Comparison of ENCODE assay signal across 1 cellular context in the genomic region with DNA sequence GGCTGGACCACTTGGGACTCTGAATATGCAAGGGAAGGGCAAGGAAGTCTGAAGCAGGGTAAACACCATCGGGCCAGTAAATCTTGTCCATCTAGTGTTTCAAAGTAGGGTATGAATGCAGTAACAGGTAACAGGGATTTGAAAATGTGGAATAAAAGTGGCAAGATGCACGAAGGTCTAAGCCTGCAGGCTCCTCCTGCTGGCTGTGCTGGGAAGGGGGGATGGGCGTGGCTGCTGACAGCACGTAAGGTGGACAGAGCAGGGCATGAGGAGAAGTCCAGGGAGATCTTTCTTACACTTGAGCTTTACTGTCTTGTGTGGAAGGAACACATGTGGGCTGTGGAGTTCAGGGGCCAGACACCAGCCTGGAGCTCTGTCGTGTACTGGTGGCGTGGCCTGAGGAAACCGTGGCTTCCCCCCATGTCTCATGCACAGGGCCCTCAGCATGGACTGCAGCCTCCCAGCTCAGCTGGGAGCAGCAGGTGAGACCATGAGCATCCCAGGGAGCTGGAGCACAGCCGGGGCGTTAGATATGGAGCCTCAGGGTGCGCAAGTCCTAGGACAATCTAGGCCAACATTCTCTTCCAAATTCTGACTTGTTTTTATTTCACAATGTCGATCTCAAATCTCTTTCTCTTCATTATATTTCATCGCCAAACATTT.
A peak's percentile ranks its signal among the peaks of the same experiment; 100 is the strongest.
TF ChIP-seq lines count a peak whose summit lies in the region.

No MANE protein-coding gene starts in this region.

TF ChIP-seq in K562, 482 proteins besides CTCF, POLR2A, EP300 and RAD21 (continued from another document and continues in another):
- TF ChIP-seq, protein P1, sequence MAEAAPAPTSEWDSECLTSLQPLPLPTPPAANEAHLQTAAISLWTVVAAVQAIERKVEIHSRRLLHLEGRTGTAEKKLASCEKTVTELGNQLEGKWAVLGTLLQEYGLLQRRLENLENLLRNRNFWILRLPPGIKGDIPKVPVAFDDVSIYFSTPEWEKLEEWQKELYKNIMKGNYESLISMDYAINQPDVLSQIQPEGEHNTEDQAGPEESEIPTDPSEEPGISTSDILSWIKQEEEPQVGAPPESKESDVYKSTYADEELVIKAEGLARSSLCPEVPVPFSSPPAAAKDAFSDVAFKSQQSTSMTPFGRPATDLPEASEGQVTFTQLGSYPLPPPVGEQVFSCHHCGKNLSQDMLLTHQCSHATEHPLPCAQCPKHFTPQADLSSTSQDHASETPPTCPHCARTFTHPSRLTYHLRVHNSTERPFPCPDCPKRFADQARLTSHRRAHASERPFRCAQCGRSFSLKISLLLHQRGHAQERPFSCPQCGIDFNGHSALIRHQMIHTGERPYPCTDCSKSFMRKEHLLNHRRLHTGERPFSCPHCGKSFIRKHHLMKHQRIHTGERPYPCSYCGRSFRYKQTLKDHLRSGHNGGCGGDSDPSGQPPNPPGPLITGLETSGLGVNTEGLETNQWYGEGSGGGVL (CRISPR knock-in tag; IDR thresholded peaks at IDR 0.05), result no peak
- TF ChIP-seq LARP7 (IDR thresholded peaks at IDR 0.05), result no peak
- TF ChIP-seq ESRRA (IDR thresholded peaks at IDR 0.05; ENCODE audit: borderline replicate concordance, low read depth), result 0 out of 2 replicates have a peak, but pooled peaks have one; percentile 28
- TF ChIP-seq, protein P2, sequence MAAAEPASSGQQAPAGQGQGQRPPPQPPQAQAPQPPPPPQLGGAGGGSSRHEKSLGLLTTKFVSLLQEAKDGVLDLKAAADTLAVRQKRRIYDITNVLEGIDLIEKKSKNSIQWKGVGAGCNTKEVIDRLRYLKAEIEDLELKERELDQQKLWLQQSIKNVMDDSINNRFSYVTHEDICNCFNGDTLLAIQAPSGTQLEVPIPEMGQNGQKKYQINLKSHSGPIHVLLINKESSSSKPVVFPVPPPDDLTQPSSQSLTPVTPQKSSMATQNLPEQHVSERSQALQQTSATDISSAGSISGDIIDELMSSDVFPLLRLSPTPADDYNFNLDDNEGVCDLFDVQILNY (CRISPR knock-in tag; IDR thresholded peaks at IDR 0.05), result 0 out of 2 replicates have a peak, but pooled peaks have one; percentile 40
- no peak for TF ChIP-seq GTF2A2 (tag; IDR thresholded peaks at IDR 0.05)
- no peak for TF ChIP-seq TSHZ1 (CRISPR knock-in tag; IDR thresholded peaks at IDR 0.05)
- TF ChIP-seq, protein P3, sequence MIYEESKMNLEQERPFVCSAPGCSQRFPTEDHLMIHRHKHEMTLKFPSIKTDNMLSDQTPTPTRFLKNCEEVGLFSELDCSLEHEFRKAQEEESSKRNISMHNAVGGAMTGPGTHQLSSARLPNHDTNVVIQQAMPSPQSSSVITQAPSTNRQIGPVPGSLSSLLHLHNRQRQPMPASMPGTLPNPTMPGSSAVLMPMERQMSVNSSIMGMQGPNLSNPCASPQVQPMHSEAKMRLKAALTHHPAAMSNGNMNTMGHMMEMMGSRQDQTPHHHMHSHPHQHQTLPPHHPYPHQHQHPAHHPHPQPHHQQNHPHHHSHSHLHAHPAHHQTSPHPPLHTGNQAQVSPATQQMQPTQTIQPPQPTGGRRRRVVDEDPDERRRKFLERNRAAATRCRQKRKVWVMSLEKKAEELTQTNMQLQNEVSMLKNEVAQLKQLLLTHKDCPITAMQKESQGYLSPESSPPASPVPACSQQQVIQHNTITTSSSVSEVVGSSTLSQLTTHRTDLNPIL (CRISPR knock-in tag; IDR thresholded peaks at IDR 0.05), result no peak
- TF ChIP-seq U2AF1 (optimal IDR thresholded peaks at IDR 0.05; ENCODE audit: low read depth, low read length), result no peak
- peak; percentile 34; the same call in 1 of the 2 replicates for TF ChIP-seq SMC3 (conservative IDR thresholded peaks at IDR 0.05; ENCODE audit: insufficient read depth, low read depth, low read length)
- TF ChIP-seq CTBP1 (IDR thresholded peaks at IDR 0.05; ENCODE audit: borderline replicate concordance), result peak; percentile 64; the same call in 1 of the 2 replicates
- no peak for TF ChIP-seq MTF1 (CRISPR knock-in tag; IDR thresholded peaks at IDR 0.05; ENCODE audit: borderline replicate concordance)
- TF ChIP-seq RBM34 (IDR thresholded peaks at IDR 0.05; ENCODE audit: borderline replicate concordance, insufficient read depth, low read length), result no peak
- TF ChIP-seq, protein P4, sequence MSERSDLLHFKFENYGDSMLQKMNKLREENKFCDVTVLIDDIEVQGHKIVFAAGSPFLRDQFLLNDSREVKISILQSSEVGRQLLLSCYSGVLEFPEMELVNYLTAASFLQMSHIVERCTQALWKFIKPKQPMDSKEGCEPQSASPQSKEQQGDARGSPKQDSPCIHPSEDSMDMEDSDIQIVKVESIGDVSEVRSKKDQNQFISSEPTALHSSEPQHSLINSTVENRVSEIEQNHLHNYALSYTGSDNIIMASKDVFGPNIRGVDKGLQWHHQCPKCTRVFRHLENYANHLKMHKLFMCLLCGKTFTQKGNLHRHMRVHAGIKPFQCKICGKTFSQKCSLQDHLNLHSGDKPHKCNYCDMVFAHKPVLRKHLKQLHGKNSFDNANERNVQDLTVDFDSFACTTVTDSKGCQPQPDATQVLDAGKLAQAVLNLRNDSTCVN (CRISPR knock-in tag; IDR thresholded peaks at IDR 0.05), result no peak
- TF ChIP-seq U2AF2 (optimal IDR thresholded peaks at IDR 0.05; ENCODE audit: low read depth, low read length), result no peak
- no peak for TF ChIP-seq ZNF184 (CRISPR knock-in tag; IDR thresholded peaks at IDR 0.05)
- no peak for TF ChIP-seq HNRNPUL1 (IDR thresholded peaks at IDR 0.05; ENCODE audit: low read length)
- TF ChIP-seq, protein P5, sequence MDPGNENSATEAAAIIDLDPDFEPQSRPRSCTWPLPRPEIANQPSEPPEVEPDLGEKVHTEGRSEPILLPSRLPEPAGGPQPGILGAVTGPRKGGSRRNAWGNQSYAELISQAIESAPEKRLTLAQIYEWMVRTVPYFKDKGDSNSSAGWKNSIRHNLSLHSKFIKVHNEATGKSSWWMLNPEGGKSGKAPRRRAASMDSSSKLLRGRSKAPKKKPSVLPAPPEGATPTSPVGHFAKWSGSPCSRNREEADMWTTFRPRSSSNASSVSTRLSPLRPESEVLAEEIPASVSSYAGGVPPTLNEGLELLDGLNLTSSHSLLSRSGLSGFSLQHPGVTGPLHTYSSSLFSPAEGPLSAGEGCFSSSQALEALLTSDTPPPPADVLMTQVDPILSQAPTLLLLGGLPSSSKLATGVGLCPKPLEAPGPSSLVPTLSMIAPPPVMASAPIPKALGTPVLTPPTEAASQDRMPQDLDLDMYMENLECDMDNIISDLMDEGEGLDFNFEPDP (CRISPR knock-in tag; IDR thresholded peaks at IDR 0.05), result no peak
- peak; percentile 61 for TF ChIP-seq CTCFL (IDR thresholded peaks at IDR 0.05; ENCODE audit: borderline replicate concordance, insufficient read depth, low read depth, low read length, poor library complexity, severe bottlenecking)
- no peak for TF ChIP-seq FOXK1 (CRISPR knock-in tag; IDR thresholded peaks at IDR 0.05; ENCODE audit: borderline replicate concordance)
- peak in 1 of 2 experiments; percentile 58; a peak in 1 of 4 replicates for TF ChIP-seq KDM1A (IDR thresholded peaks at IDR 0.05)
- TF ChIP-seq MEIS2 (IDR thresholded peaks at IDR 0.05; ENCODE audit: partially characterized antibody), result peak; percentile 59
- no peak for TF ChIP-seq MEF2A (IDR thresholded peaks at IDR 0.05; ENCODE audit: control insufficient read depth, low read depth, low read length)
- no peak for TF ChIP-seq JUND (IDR thresholded peaks at IDR 0.05; ENCODE audit: borderline replicate concordance, low read depth, low read length)
- TF ChIP-seq JUND (tag; IDR thresholded peaks at IDR 0.05; ENCODE audit: borderline replicate concordance, low read depth, low read length), result no peak; the same call in 2 of the 3 replicates
- no peak for TF ChIP-seq FOXK2 (conservative IDR thresholded peaks at IDR 0.05 in 1 of 2, IDR thresholded peaks at IDR 0.05 in 1 of 2; ENCODE audit: low read depth in 2 of 2)
- no peak for TF ChIP-seq TSC22D4 (tag; IDR thresholded peaks at IDR 0.05)
- TF ChIP-seq, protein P6, sequence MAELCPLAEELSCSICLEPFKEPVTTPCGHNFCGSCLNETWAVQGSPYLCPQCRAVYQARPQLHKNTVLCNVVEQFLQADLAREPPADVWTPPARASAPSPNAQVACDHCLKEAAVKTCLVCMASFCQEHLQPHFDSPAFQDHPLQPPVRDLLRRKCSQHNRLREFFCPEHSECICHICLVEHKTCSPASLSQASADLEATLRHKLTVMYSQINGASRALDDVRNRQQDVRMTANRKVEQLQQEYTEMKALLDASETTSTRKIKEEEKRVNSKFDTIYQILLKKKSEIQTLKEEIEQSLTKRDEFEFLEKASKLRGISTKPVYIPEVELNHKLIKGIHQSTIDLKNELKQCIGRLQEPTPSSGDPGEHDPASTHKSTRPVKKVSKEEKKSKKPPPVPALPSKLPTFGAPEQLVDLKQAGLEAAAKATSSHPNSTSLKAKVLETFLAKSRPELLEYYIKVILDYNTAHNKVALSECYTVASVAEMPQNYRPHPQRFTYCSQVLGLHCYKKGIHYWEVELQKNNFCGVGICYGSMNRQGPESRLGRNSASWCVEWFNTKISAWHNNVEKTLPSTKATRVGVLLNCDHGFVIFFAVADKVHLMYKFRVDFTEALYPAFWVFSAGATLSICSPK (IDR thresholded peaks at IDR 0.05; ENCODE audit: borderline replicate concordance), result no peak
- TF ChIP-seq CHCHD3 (CRISPR knock-in tag; IDR thresholded peaks at IDR 0.05), result no peak
- TF ChIP-seq TARDBP (IDR thresholded peaks at IDR 0.05), result no peak
- TF ChIP-seq CEBPB (tag; IDR thresholded peaks at IDR 0.05), result 0 out of 2 replicates have a peak, but pooled peaks have one; percentile 30
- TF ChIP-seq ZBTB12 (CRISPR knock-in tag; IDR thresholded peaks at IDR 0.05), result no peak
- TF ChIP-seq WHSC1 (IDR thresholded peaks at IDR 0.05; ENCODE audit: low read length), result no peak
